In genomic region chr6:161373905-161374451, GRCh38 we compare ENCODE assay signal across 1 cellular context.
A peak's percentile ranks its signal among the peaks of the same experiment; 100 is the strongest.
TF ChIP-seq lines count a peak whose summit lies in the region.

No MANE protein-coding gene starts in this region.

TF ChIP-seq in K562, 482 proteins besides CTCF, POLR2A, EP300 and RAD21 (continued from another document):
- TF ChIP-seq CC2D1A (IDR thresholded peaks at IDR 0.05), result peak; percentile 74
- TF ChIP-seq ZNF785 (CRISPR knock-in tag; IDR thresholded peaks at IDR 0.05), result no peak
- no peak for TF ChIP-seq ZNF280B (CRISPR knock-in tag; IDR thresholded peaks at IDR 0.05)
- TF ChIP-seq USF2 (CRISPR knock-in tag; IDR thresholded peaks at IDR 0.05), result no peak
- no peak for TF ChIP-seq SREBF2 (CRISPR knock-in tag; IDR thresholded peaks at IDR 0.05)
- no peak for TF ChIP-seq ZNF384 (IDR thresholded peaks at IDR 0.05; ENCODE audit: low read depth, low read length)
- TF ChIP-seq MNT (conservative IDR thresholded peaks at IDR 0.05), result no peak; a peak in 1 of 4 replicates
- TF ChIP-seq EHMT2 (IDR thresholded peaks at IDR 0.05), result peak; percentile 51
- no peak for TF ChIP-seq MAFG (tag; conservative IDR thresholded peaks at IDR 0.05)
- no peak for TF ChIP-seq SETDB1 (IDR thresholded peaks at IDR 0.05; ENCODE audit: low read length)
- TF ChIP-seq CBFA2T3 (IDR thresholded peaks at IDR 0.05), result no peak
- TF ChIP-seq ZBTB2 (IDR thresholded peaks at IDR 0.05), result peak; percentile 18; the same call in 1 of the 2 replicates
- TF ChIP-seq KAT2B (IDR thresholded peaks at IDR 0.05; ENCODE audit: low read depth, low read length), result no peak
- TF ChIP-seq ZNF41 (CRISPR knock-in tag; conservative IDR thresholded peaks at IDR 0.05), result no peak
- no peak for TF ChIP-seq MTA1 (IDR thresholded peaks at IDR 0.05; ENCODE audit: borderline replicate concordance)
- TF ChIP-seq ZKSCAN3 (CRISPR knock-in tag; IDR thresholded peaks at IDR 0.05), result no peak
- no peak for TF ChIP-seq FIP1L1 (IDR thresholded peaks at IDR 0.05; ENCODE audit: low read depth, low read length, poor library complexity, severe bottlenecking)
- no peak for TF ChIP-seq HDAC6 (IDR thresholded peaks at IDR 0.05; ENCODE audit: low read depth, low read length)
- TF ChIP-seq CBX2 (IDR thresholded peaks at IDR 0.05; ENCODE audit: insufficient read depth, low read length, poor library complexity, severe bottlenecking), result no peak
- no peak for TF ChIP-seq CBX1 (IDR thresholded peaks at IDR 0.05; ENCODE audit: low read depth)
- no peak for TF ChIP-seq MYBL2 (IDR thresholded peaks at IDR 0.05; ENCODE audit: low read depth)
- no peak for TF ChIP-seq MYBL2 (CRISPR knock-in tag; IDR thresholded peaks at IDR 0.05; ENCODE audit: borderline replicate concordance)
- TF ChIP-seq TSHZ1 (CRISPR knock-in tag; IDR thresholded peaks at IDR 0.05), result no peak
- no peak for TF ChIP-seq KAT7 (CRISPR knock-in tag; IDR thresholded peaks at IDR 0.05; ENCODE audit: borderline replicate concordance)
- TF ChIP-seq BRCA1 (IDR thresholded peaks at IDR 0.05), result no peak
- TF ChIP-seq BRCA1 (CRISPR knock-in tag; IDR thresholded peaks at IDR 0.05), result no peak
- no peak for TF ChIP-seq ARID1B (IDR thresholded peaks at IDR 0.05)
- TF ChIP-seq ZFP36 (IDR thresholded peaks at IDR 0.05; ENCODE audit: low read depth, low read length, partially characterized antibody), result no peak
- TF ChIP-seq DMBX1 (CRISPR knock-in tag; IDR thresholded peaks at IDR 0.05; ENCODE audit: borderline replicate concordance), result no peak
- TF ChIP-seq ATF1 (CRISPR knock-in tag; IDR thresholded peaks at IDR 0.05), result no peak
- TF ChIP-seq ATF1 (tag; IDR thresholded peaks at IDR 0.05), result no peak
- TF ChIP-seq ZNF175 (CRISPR knock-in tag; IDR thresholded peaks at IDR 0.05; ENCODE audit: low read depth), result no peak
